In genomic region chr2:219010162-219010756, GRCh38 we compare ENCODE assay signal across 9 cellular contexts. TPM values are rescaled to one million over a fixed set of nuclear protein-coding genes. Genes with fewer than 3 reads are reported as not detected.
DNase-seq lines count a peak whose midpoint lies in the region; ATAC-seq and TF ChIP-seq lines count a peak whose summit lies in the region.
"Had no signal": no experiment of that assay in that cellular context is flagged by ENCODE, and none has a peak within 500 bp of the region (broad histone marks: within the 10 kb centered on the region; RNA-seq: fewer than 3 reads in every experiment).

No MANE protein-coding gene starts in this region.

- H4K20me1 ChIP-seq in Loucy (ENCODE audit: insufficient read depth, low read length, poor library complexity, severe bottlenecking) = no peaks in the 10 kb centered on the region

- no peaks in the 10 kb centered on the region for H3F3A ChIP-seq in Loucy (ENCODE audit: low read depth)

- H3K9me3 Mint-ChIP-seq in activated T-cell treated with anti-CD3 and anti-CD28 coated beads, Interleukin-2, amount 50 U/mL, for 4 hours = no peaks in the 10 kb centered on the region

- H3K4me3 Mint-ChIP-seq in activated T-cell treated with anti-CD3 and anti-CD28 coated beads, Interleukin-2, amount 50 U/mL, for 4 hours = no peak overlapping the region

- H3K4me1 ChIP-seq in Loucy (ENCODE audit: insufficient read depth, low read length, poor library complexity, severe bottlenecking) = no peaks in the 10 kb centered on the region

- intact Hi-C loops in sciatic nerve (cut with DNase I) = no loop called here

- no peaks in the 10 kb centered on the region for H3K36me3 ChIP-seq in Loucy (ENCODE audit: insufficient read depth, low read length)
- H3K36me3 ChIP-seq: thoracic aorta had no signal

- H3K9ac ChIP-seq in Loucy (ENCODE audit: low read depth, low read length, poor library complexity, severe bottlenecking) = no peak overlapping the region

- no peak overlapping the region for H2AFZ ChIP-seq in Loucy (ENCODE audit: low read length)

- H3K27me3 ChIP-seq in Loucy (ENCODE audit: insufficient read depth, low read length, poor library complexity, severe bottlenecking) = no peaks in the 10 kb centered on the region

- no peaks in the 10 kb centered on the region for H3K4me1 Mint-ChIP-seq in activated T-cell treated with anti-CD3 and anti-CD28 coated beads, Interleukin-2, amount 50 U/mL, for 4 hours (ENCODE audit: low read depth)

- H3K9me2 ChIP-seq in Loucy (replicated peaks; ENCODE audit: low read depth, low read length) = no peaks in the 10 kb centered on the region

- peaks cover 43% of the 10 kb centered on the region for H3K27me3 Mint-ChIP-seq in activated T-cell treated with anti-CD3 and anti-CD28 coated beads, Interleukin-2, amount 50 U/mL, for 4 hours (ENCODE audit: low read depth)

- ATAC-seq in activated T-cell treated with anti-CD3 and anti-CD28 coated beads, Interleukin-2, amount 50 U/mL, for 4 hours = peak; percentile 52 to 65
- ATAC-seq in sciatic nerve (peak; percentile 24), GM18870 (IDR thresholded peaks at IDR 0.05; ENCODE audit: unreplicated experiment) (no peak), GM21528 (IDR thresholded peaks at IDR 0.05; ENCODE audit: low FRiP score, unreplicated experiment) (no peak)

- H3K9me3 ChIP-seq in Loucy (ENCODE audit: insufficient read depth, low read depth, low read length) = no peaks in the 10 kb centered on the region
- H3K9me3 ChIP-seq: thoracic aorta had no signal

- no peak overlapping the region for H3K4me2 ChIP-seq in Loucy (ENCODE audit: low read depth, low read length, poor library complexity, severe bottlenecking)

- no peak for DNase-seq in activated T-cell treated with anti-CD3 and anti-CD28 coated beads, Interleukin-2, amount 50 U/mL, for 4 hours
- DNase-seq in activated T-cell treated with anti-CD3 and anti-CD28 coated beads, Interleukin-2, amount 50 U/mL, for 48 hours = no peak
- no peak for DNase-seq in cardiac fibroblast (ENCODE audit: low read depth in 2 of 2)
- DNase-seq in sciatic nerve (ENCODE audit: low spot score) = no peak
- DNase-seq in anterior cingulate cortex (lab: John Stamatoyannopoulos, UW) = no peak

- H3K79me2 ChIP-seq in Loucy (ENCODE audit: insufficient read depth, low read length) = no peaks in the 10 kb centered on the region

- peak; percentile 61 for TF ChIP-seq CTCF in Loucy (conservative IDR thresholded peaks at IDR 0.05; ENCODE audit: low read length)
- TF ChIP-seq CTCF in cardiac fibroblast (IDR thresholded peaks at IDR 0.05; ENCODE audit: low read depth, low read length) = peak; percentile 36

- H3K4me3 ChIP-seq in Loucy (ENCODE audit: low read length, poor library complexity, severe bottlenecking) = no peak overlapping the region
- no peak overlapping the region for H3K4me3 ChIP-seq in cardiac fibroblast (replicated peaks in 1 of 2; ENCODE audit: low read depth in 2 of 2, low read length in 2 of 2)
- H3K4me3 ChIP-seq: thoracic aorta had no signal

- no peaks in the 10 kb centered on the region for H3K36me3 Mint-ChIP-seq in activated T-cell treated with anti-CD3 and anti-CD28 coated beads, Interleukin-2, amount 50 U/mL, for 4 hours (ENCODE audit: insufficient read depth)

RNA-seq across cellular contexts. Expression of gene CRYBA2, which starts 17.0 kb away (rescaled TPM):
- total RNA-seq in activated T-cell treated with anti-CD3 and anti-CD28 coated beads, Interleukin-2, amount 50 U/mL, for 4 hours = not detected
- total RNA-seq in sciatic nerve = not detected
- total RNA-seq: thoracic aorta had no signal

RNA-seq across cellular contexts. Expression of gene FEV, which starts 25.3 kb away (rescaled TPM):
- not detected for total RNA-seq in activated T-cell treated with anti-CD3 and anti-CD28 coated beads, Interleukin-2, amount 50 U/mL, for 4 hours
- not detected for total RNA-seq in sciatic nerve
- total RNA-seq: thoracic aorta had no signal

RNA-seq across cellular contexts. Expression of gene CFAP65, which starts 31.1 kb away (rescaled TPM):
- total RNA-seq in activated T-cell treated with anti-CD3 and anti-CD28 coated beads, Interleukin-2, amount 50 U/mL, for 4 hours = not detected
- 0.18 TPM for total RNA-seq in sciatic nerve
- total RNA-seq: thoracic aorta had no signal

RNA-seq across cellular contexts. Expression of gene IHH, which starts 50.5 kb away (rescaled TPM):
- total RNA-seq in activated T-cell treated with anti-CD3 and anti-CD28 coated beads, Interleukin-2, amount 50 U/mL, for 4 hours = under 1 TPM in 1 of 3 donors, not detected in 2; 0.28 TPM
- 0.22 TPM for total RNA-seq in sciatic nerve

RNA-seq across cellular contexts. Expression of gene CDK5R2, which starts 50.8 kb away (rescaled TPM):
- not detected for total RNA-seq in activated T-cell treated with anti-CD3 and anti-CD28 coated beads, Interleukin-2, amount 50 U/mL, for 4 hours
- total RNA-seq in sciatic nerve = not detected
- total RNA-seq: thoracic aorta had no signal

Comparison
In these comparisons a context has a peak if more than half of its experiments do, and no peak if none do; other contexts are left out.
1. ATAC-seq: peak in activated T-cell treated with anti-CD3 and anti-CD28 coated beads, Interleukin-2, amount 50 U/mL, for 4 hours (2 of 2) and sciatic nerve (single experiment); none in GM18870 (single experiment) and GM21528 (single experiment).